Comparison of ENCODE assay signal across 8 cellular contexts in the genomic region with DNA sequence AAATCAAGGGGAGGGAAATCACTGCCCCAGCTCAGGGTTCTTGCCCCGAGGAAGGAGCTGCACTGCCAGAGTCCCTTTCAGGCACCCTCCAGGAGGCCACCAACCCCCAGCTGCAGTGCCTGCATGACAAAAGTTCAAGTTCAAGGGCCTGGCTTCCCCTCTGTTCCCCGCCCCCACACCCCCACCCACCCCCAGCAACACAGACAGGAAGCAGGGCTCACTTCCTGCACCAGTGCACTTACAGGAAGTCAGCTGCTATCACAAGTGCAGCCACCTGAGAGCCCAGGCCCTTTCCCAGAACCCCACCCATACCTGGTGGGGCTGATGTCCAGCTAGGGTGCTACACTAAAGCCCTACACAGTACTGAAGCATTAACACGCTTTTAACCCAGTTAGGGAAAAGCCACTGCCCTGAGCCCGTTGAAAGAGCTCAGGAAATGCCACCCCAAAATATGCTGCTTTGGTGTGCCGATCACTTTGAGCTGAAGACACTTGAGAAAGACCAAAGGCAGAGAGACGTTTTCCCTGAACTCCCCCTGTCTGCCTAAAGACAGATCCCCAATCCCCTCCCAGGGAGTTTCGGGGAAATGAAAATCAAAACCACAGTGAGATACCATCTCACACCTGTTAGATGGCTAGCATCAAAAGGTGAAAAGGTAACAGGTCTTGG.
DNase-seq lines count a peak whose midpoint lies in the region; ATAC-seq, FAIRE-seq and TF ChIP-seq lines count a peak whose summit lies in the region.

No MANE protein-coding gene starts in this region.

- H3K4me1 Mint-ChIP-seq in activated CD4-positive, alpha-beta T cell treated with anti-CD3 and anti-CD28 coated beads, Interleukin-2, amount 10 ng/mL, durations not matched to agents 24 days and 14 days: peaks cover 49% of the 10 kb centered on the region
- H3K4me1 Mint-ChIP-seq in naive thymus-derived CD4-positive, alpha-beta T cell: peaks cover 27 to 84% (median 71%) of the 10 kb centered on the region in 7 donors

- peak overlapping the region; percentile 64 for H3K27ac ChIP-seq in naive thymus-derived CD4-positive, alpha-beta T cell (ENCODE audit: low read depth, low read length)

- H3K27ac Mint-ChIP-seq in activated CD4-positive, alpha-beta T cell treated with anti-CD3 and anti-CD28 coated beads, Interleukin-2, amount 10 ng/mL, durations not matched to agents 24 days and 14 days: peak overlapping the region; percentile 88
- H3K27ac Mint-ChIP-seq in naive thymus-derived CD4-positive, alpha-beta T cell: peak overlapping the region; percentile 93 to 99 (median 98)

- peak; percentile 68 for ATAC-seq in GM19043 (IDR thresholded peaks at IDR 0.05; ENCODE audit: low read depth, unreplicated experiment)
- peak; percentile 53 for ATAC-seq in HG03103 (IDR thresholded peaks at IDR 0.05; ENCODE audit: low read depth, unreplicated experiment)
- peak; percentile 90 for ATAC-seq in naive thymus-derived CD4-positive, alpha-beta T cell

- CTCF ChIA-PET in naive thymus-derived CD4-positive, alpha-beta T cell (lab: Charles Lee): interaction anchor here (0.7 to 1.9 kb wide), 5 partner anchors 8 to 196 kb away, joined by 3 to 5 read pairs (median 4); no protein-coding TSS in a partner anchor

- POLR2A ChIA-PET in naive thymus-derived CD4-positive, alpha-beta T cell (lab: Charles Lee): interaction anchor here (0.6 to 2.4 kb wide), 10 partner anchors 8 to 384 kb away, joined by 3 to 13 read pairs (median 4); a partner anchor contains a TSS

- no peak for FAIRE-seq in D721Med (lab: Jason Lieb, UNC)

- no peaks in the 10 kb centered on the region for H3K36me3 ChIP-seq in naive thymus-derived CD4-positive, alpha-beta T cell (ENCODE audit: control insufficient read depth in 2 of 3, insufficient read depth in 3 of 3, low read length in 3 of 3)

- H3K4me3 Mint-ChIP-seq in activated CD4-positive, alpha-beta T cell treated with anti-CD3 and anti-CD28 coated beads, Interleukin-2, amount 10 ng/mL, durations not matched to agents 24 days and 14 days: peak overlapping the region; percentile 50
- H3K4me3 Mint-ChIP-seq in naive thymus-derived CD4-positive, alpha-beta T cell: peak overlapping the region; percentile 66 to 90 (median 78)

- H3K9me3 Mint-ChIP-seq in activated CD4-positive, alpha-beta T cell treated with anti-CD3 and anti-CD28 coated beads, Interleukin-2, amount 10 ng/mL, durations not matched to agents 24 days and 14 days: peaks cover 33% of the 10 kb centered on the region
- peaks cover 0 to 88% (median 36%) of the 10 kb centered on the region in 11 donors for H3K9me3 Mint-ChIP-seq in naive thymus-derived CD4-positive, alpha-beta T cell

- peak; percentile 84 for DNase-seq in activated CD4-positive, alpha-beta T cell treated with anti-CD3 and anti-CD28 coated beads, Interleukin-2, amount 10 ng/mL, durations not matched to agents 24 days and 14 days
- DNase-seq in naive thymus-derived CD4-positive, alpha-beta T cell: peak in 7 of 9 donors; percentile 51 to 79 (median 74)
- DNase-seq in dedifferentiated amniotic fluid mesenchymal stem cell (ENCODE audit: extremely low spot score) (no peak), NCI-H146 (lab: John Stamatoyannopoulos, UW) (no peak), NCI-H1694 treated with DMSO at 0.1 percent for 48 hours (lab: John Stamatoyannopoulos, UW) (no peak), D721Med (ENCODE audit: insufficient read length, low spot score) (no peak)

- peaks cover 51% of the 10 kb centered on the region for H3K36me3 Mint-ChIP-seq in activated CD4-positive, alpha-beta T cell treated with anti-CD3 and anti-CD28 coated beads, Interleukin-2, amount 10 ng/mL, durations not matched to agents 24 days and 14 days (ENCODE audit: low read depth)
- H3K36me3 Mint-ChIP-seq in naive thymus-derived CD4-positive, alpha-beta T cell: peaks cover 19 to 72% (median 30%) of the 10 kb centered on the region in 5 donors

- intact Hi-C loops in activated CD4-positive, alpha-beta T cell treated with anti-CD3 and anti-CD28 coated beads, Interleukin-2, amount 10 ng/mL, durations not matched to agents 24 days and 14 days (cut with micrococcal nuclease): loop anchor here (5.0 kb wide), 1 partner anchor 155 kb away; no protein-coding TSS in a partner anchor
- intact Hi-C loops in naive thymus-derived CD4-positive, alpha-beta T cell (cut with micrococcal nuclease): loop anchor here (2.0 to 5.0 kb wide), 5 partner anchors 65 to 680 kb away; a partner anchor contains a TSS

- peaks cover 35 to 38% of the 10 kb centered on the region in 2 donors for H3K4me1 ChIP-seq in naive thymus-derived CD4-positive, alpha-beta T cell (ENCODE audit: control insufficient read depth in 2 of 2, insufficient read depth in 2 of 2, low read length in 2 of 2)

- H3K9me3 ChIP-seq in naive thymus-derived CD4-positive, alpha-beta T cell (ENCODE audit: control insufficient read depth in 2 of 3, low read length in 3 of 3): no peaks in the 10 kb centered on the region

- no peaks in the 10 kb centered on the region for H3K27me3 ChIP-seq in naive thymus-derived CD4-positive, alpha-beta T cell (ENCODE audit: control insufficient read depth in 2 of 2, insufficient read depth in 2 of 2, low read length in 2 of 2)

- no peak for TF ChIP-seq CTCF in D721Med (IDR thresholded peaks at IDR 0.05; ENCODE audit: insufficient read depth, missing control alignments)

- peak overlapping the region; percentile 14 for H3K4me3 ChIP-seq in naive thymus-derived CD4-positive, alpha-beta T cell (ENCODE audit: low read length)

- no peaks in the 10 kb centered on the region for H3K27me3 Mint-ChIP-seq in activated CD4-positive, alpha-beta T cell treated with anti-CD3 and anti-CD28 coated beads, Interleukin-2, amount 10 ng/mL, durations not matched to agents 24 days and 14 days
- H3K27me3 Mint-ChIP-seq in naive thymus-derived CD4-positive, alpha-beta T cell: no peaks in the 10 kb centered on the region

Comparison
In these comparisons a context has a peak if more than half of its experiments do, and no peak if none do; other contexts are left out.
1. DNase-seq: peak in activated CD4-positive, alpha-beta T cell treated with anti-CD3 and anti-CD28 coated beads, Interleukin-2, amount 10 ng/mL, durations not matched to agents 24 days and 14 days (single experiment) and naive thymus-derived CD4-positive, alpha-beta T cell (7 of 9); none in dedifferentiated amniotic fluid mesenchymal stem cell (single experiment), NCI-H146 (single experiment), NCI-H1694 treated with DMSO at 0.1 percent for 48 hours (single experiment) and D721Med (single experiment).
2. Peak in every context shown above with its lines, with median percentiles within 50 percentile points of each other: ATAC-seq.